ENCODE assay signal across 16 cellular contexts in genomic region chr12:113895176-113895575, GRCh38.
DNase-seq lines count a peak whose midpoint lies in the region; TF ChIP-seq lines count a peak whose summit lies in the region.
"Had no signal": no experiment of that assay in that cellular context is flagged by ENCODE, and none has a peak within 500 bp of the region (broad histone marks: within the 10 kb centered on the region; RNA-seq: fewer than 3 reads in every experiment).

No MANE protein-coding gene starts in this region.

- peaks cover 2% of the 10 kb centered on the region for H3K36me3 Mint-ChIP-seq in chondrocyte (ENCODE audit: low read depth)
- H3K36me3 Mint-ChIP-seq in activated CD4-positive, alpha-beta memory T cell treated with anti-CD3 and anti-CD28 coated beads for 36 hours: peaks cover 27% of the 10 kb centered on the region

- no peak for TF ChIP-seq CTCF in chondrocyte (IDR thresholded peaks at IDR 0.05)

- peaks cover 4% of the 10 kb centered on the region for H3K4me1 Mint-ChIP-seq in chondrocyte (ENCODE audit: low read depth)
- H3K4me1 Mint-ChIP-seq in activated CD4-positive, alpha-beta memory T cell treated with anti-CD3 and anti-CD28 coated beads for 36 hours (ENCODE audit: low read depth): peaks cover 3% of the 10 kb centered on the region

- no peaks in the 10 kb centered on the region for H4K20me1 ChIP-seq in BLaER1

- no peak overlapping the region for H3K4me2 ChIP-seq in BLaER1
- H3K4me2 ChIP-seq: GM23338 had no signal

- peaks cover 82% of the 10 kb centered on the region for H3K4me1 ChIP-seq in BLaER1
- H3K4me1 ChIP-seq in SJSA1 (replicated peaks): peaks cover 24% of the 10 kb centered on the region
- H3K4me1 ChIP-seq: Caco-2 had no signal

- H3K9me3 ChIP-seq in BLaER1 (no peaks in the 10 kb centered on the region), SJSA1 (replicated peaks) (no peaks in the 10 kb centered on the region; the same call in 1 of the 2 replicates)
- H3K9me3 ChIP-seq: Caco-2, HAP-1 had no signal

- H3K27me3 Mint-ChIP-seq in chondrocyte (ENCODE audit: low read depth): no peaks in the 10 kb centered on the region
- H3K27me3 Mint-ChIP-seq in activated CD4-positive, alpha-beta memory T cell treated with anti-CD3 and anti-CD28 coated beads for 36 hours: no peaks in the 10 kb centered on the region
- H3K27me3 Mint-ChIP-seq: CD4-positive, CD25-positive, alpha-beta regulatory T cell had no signal

- no peak overlapping the region for H3K9ac ChIP-seq in BLaER1

- POLR2A ChIA-PET in activated CD4-positive, alpha-beta memory T cell treated with anti-CD3 and anti-CD28 coated beads for 36 hours (lab: Charles Lee): no interaction called here

- peak; percentile 66 to 92 for DNase-seq in SJSA1 (ENCODE audit: low read depth in 1 of 2, low spot score in 2 of 2)
- peak; percentile 37 for DNase-seq in chondrocyte (ENCODE audit: low spot score)
- no peak for DNase-seq in D341Med (ENCODE audit: low spot score)
- DNase-seq in NOMO-1 treated with dmso at 0.1 percent for 144 hours (lab: John Stamatoyannopoulos, UW; ENCODE audit: unreplicated experiment): no peak
- DNase-seq in activated CD4-positive, alpha-beta memory T cell treated with anti-CD3 and anti-CD28 coated beads for 36 hours: no peak
- DNase-seq: Caco-2; CD4-positive, CD25-positive, alpha-beta regulatory T cell; CD8-positive, alpha-beta T cell; DMS53; DMS79 treated with DMSO at 0.1 percent for 48 hours; GF-D8; HFFc6 had no signal

- intact Hi-C loops in activated CD4-positive, alpha-beta memory T cell treated with anti-CD3 and anti-CD28 coated beads for 36 hours (cut with micrococcal nuclease): no loop called here

- CTCF ChIA-PET in activated CD4-positive, alpha-beta memory T cell treated with anti-CD3 and anti-CD28 coated beads for 36 hours (lab: Charles Lee): no interaction called here

- H3K9me3 Mint-ChIP-seq in chondrocyte (ENCODE audit: low read depth): no peaks in the 10 kb centered on the region
- no peaks in the 10 kb centered on the region for H3K9me3 Mint-ChIP-seq in activated CD4-positive, alpha-beta memory T cell treated with anti-CD3 and anti-CD28 coated beads for 36 hours
- H3K9me3 Mint-ChIP-seq: CD4-positive, CD25-positive, alpha-beta regulatory T cell; CD8-positive, alpha-beta T cell; GM23338; HFFc6 had no signal

- H3K4me3 Mint-ChIP-seq in chondrocyte (ENCODE audit: unreplicated experiment): no peak overlapping the region
- no peak overlapping the region for H3K4me3 Mint-ChIP-seq in activated CD4-positive, alpha-beta memory T cell treated with anti-CD3 and anti-CD28 coated beads for 36 hours
- H3K4me3 Mint-ChIP-seq: CD4-positive, CD25-positive, alpha-beta regulatory T cell; CD8-positive, alpha-beta T cell; GM23338; HFFc6 had no signal

- H3K36me3 ChIP-seq in BLaER1 (peaks cover 4% of the 10 kb centered on the region; the same call in 1 of the 2 replicates), SJSA1 (peaks cover 84% of the 10 kb centered on the region)
- H3K36me3 ChIP-seq: HAP-1 had no signal

- H3K4me3 ChIP-seq in BLaER1 (no peak overlapping the region), SJSA1 (no peak overlapping the region)
- H3K4me3 ChIP-seq: GM23338, HAP-1 had no signal

- H3K27ac Mint-ChIP-seq in chondrocyte (ENCODE audit: unreplicated experiment): no peak overlapping the region
- no peak overlapping the region for H3K27ac Mint-ChIP-seq in activated CD4-positive, alpha-beta memory T cell treated with anti-CD3 and anti-CD28 coated beads for 36 hours
- H3K27ac Mint-ChIP-seq: CD4-positive, CD25-positive, alpha-beta regulatory T cell; CD8-positive, alpha-beta T cell; GM23338; HFFc6 had no signal

- H3K27me3 ChIP-seq in BLaER1 (no peaks in the 10 kb centered on the region), SJSA1 (replicated peaks) (no peaks in the 10 kb centered on the region)

- H3K27ac ChIP-seq in BLaER1: 0 out of 2 replicates have a peak overlapping the region, but pooled peaks have one; percentile 39
- H3K27ac ChIP-seq in SJSA1: no peak overlapping the region
- H3K27ac ChIP-seq: C4-2B had no signal

Comparison
In these comparisons a context has a peak if more than half of its experiments do, and no peak if none do; other contexts are left out.
1. DNase-seq: peak in SJSA1 (2 of 2) and chondrocyte (single experiment); none in D341Med (single experiment), NOMO-1 treated with dmso at 0.1 percent for 144 hours (single experiment) and activated CD4-positive, alpha-beta memory T cell treated with anti-CD3 and anti-CD28 coated beads for 36 hours (single experiment).